Comparison of ENCODE assay signal across 12 cellular contexts in genomic region chr19:19514215-19514633, GRCh38. TPM values are rescaled to one million over a fixed set of nuclear protein-coding genes. Genes with fewer than 3 reads are reported as not detected.
DNase-seq lines count a peak whose midpoint lies in the region; ATAC-seq, FAIRE-seq and TF ChIP-seq lines count a peak whose summit lies in the region.
"Had no signal": no experiment of that assay in that cellular context is flagged by ENCODE, and none has a peak within 500 bp of the region (broad histone marks: within the 10 kb centered on the region; RNA-seq: fewer than 3 reads in every experiment).

No MANE protein-coding gene starts in this region.

- H3K36me3 Mint-ChIP-seq in T-helper 17 cell (ENCODE audit: low read depth) = no peaks in the 10 kb centered on the region
- peaks cover 47% of the 10 kb centered on the region for H3K36me3 Mint-ChIP-seq in stimulated activated effector memory CD8-positive, alpha-beta T cell treated with anti-CD3 and anti-CD28 coated beads, Interleukin-12 subunit alpha, Interleukin-12 subunit beta, amount 100 ng/mL, for 72 hours

- TF ChIP-seq CTCF in coronary artery (IDR thresholded peaks at IDR 0.05) (no peak), right lobe of liver (IDR thresholded peaks at IDR 0.05) (no peak), D721Med (IDR thresholded peaks at IDR 0.05; ENCODE audit: insufficient read depth, missing control alignments) (no peak)

- H3K27ac Mint-ChIP-seq in T-helper 17 cell = peak overlapping the region; percentile 11
- H3K27ac Mint-ChIP-seq in stimulated activated effector memory CD8-positive, alpha-beta T cell treated with anti-CD3 and anti-CD28 coated beads, Interleukin-12 subunit alpha, Interleukin-12 subunit beta, amount 100 ng/mL, for 72 hours = peak overlapping the region; percentile 26

- DNase-seq in T-helper 17 cell (no peak), coronary artery (ENCODE audit: low spot score) (no peak), right lobe of liver (peak; percentile 80 to 84 (median 81)), RKO (ENCODE audit: low spot score) (no peak), MV-4-11 (lab: John Stamatoyannopoulos, UW) (no peak), D721Med (ENCODE audit: insufficient read length, low spot score) (no peak), DMS153 (lab: John Stamatoyannopoulos, UW) (no peak)
- DNase-seq in stimulated activated effector memory CD8-positive, alpha-beta T cell treated with anti-CD3 and anti-CD28 coated beads, Interleukin-12 subunit alpha, Interleukin-12 subunit beta, amount 100 ng/mL, for 72 hours (ENCODE audit: low spot score in 2 of 2) = no peak
- DNase-seq: cortex of kidney, MM.1S had no signal

- WGBS in right lobe of liver (ENCODE audit: insufficient coverage, low coverage, low lambda C conversion rate, missing lambda C conversion rate) = 61% methylated on average over 28 of the region's 42 CpGs

- no peak for FAIRE-seq in D721Med (lab: Jason Lieb, UNC)
- FAIRE-seq: G401.6, keratinocyte had no signal

- ATAC-seq in T-helper 17 cell (no peak), right lobe of liver (peak; percentile 24 to 49 (median 34))
- no peak for ATAC-seq in stimulated activated effector memory CD8-positive, alpha-beta T cell treated with anti-CD3 and anti-CD28 coated beads, Interleukin-12 subunit alpha, Interleukin-12 subunit beta, amount 100 ng/mL, for 72 hours

- H3K4me3 ChIP-seq in coronary artery = peak overlapping the region; percentile 46
- H3K4me3 ChIP-seq in right lobe of liver = no peak overlapping the region

- H3K27me3 ChIP-seq in right lobe of liver = no peaks in the 10 kb centered on the region

- no peak overlapping the region for H3K4me3 Mint-ChIP-seq in T-helper 17 cell
- peak overlapping the region; percentile 39 for H3K4me3 Mint-ChIP-seq in stimulated activated effector memory CD8-positive, alpha-beta T cell treated with anti-CD3 and anti-CD28 coated beads, Interleukin-12 subunit alpha, Interleukin-12 subunit beta, amount 100 ng/mL, for 72 hours

- no peaks in the 10 kb centered on the region for H3K27me3 Mint-ChIP-seq in T-helper 17 cell

- H3K36me3 ChIP-seq in right lobe of liver = no peaks in the 10 kb centered on the region

- H3K9me3 ChIP-seq in T-helper 17 cell (ENCODE audit: control insufficient read depth, low read length, poor library complexity, severe bottlenecking) = no peaks in the 10 kb centered on the region
- H3K9me3 ChIP-seq in right lobe of liver = no peaks in the 10 kb centered on the region

- no peak for TF ChIP-seq POLR2A in right lobe of liver (IDR thresholded peaks at IDR 0.05)

- no peaks in the 10 kb centered on the region for H3K9me3 Mint-ChIP-seq in stimulated activated effector memory CD8-positive, alpha-beta T cell treated with anti-CD3 and anti-CD28 coated beads, Interleukin-12 subunit alpha, Interleukin-12 subunit beta, amount 100 ng/mL, for 72 hours

- peaks cover 5% of the 10 kb centered on the region for H3K4me1 Mint-ChIP-seq in T-helper 17 cell
- peaks cover 3% of the 10 kb centered on the region for H3K4me1 Mint-ChIP-seq in stimulated activated effector memory CD8-positive, alpha-beta T cell treated with anti-CD3 and anti-CD28 coated beads, Interleukin-12 subunit alpha, Interleukin-12 subunit beta, amount 100 ng/mL, for 72 hours

- peaks cover 0 to 14% (median 0%) of the 10 kb centered on the region in 4 donors for H3K4me1 ChIP-seq in right lobe of liver

- no peak overlapping the region for H3K27ac ChIP-seq in coronary artery
- H3K27ac ChIP-seq in right lobe of liver = no peak overlapping the region

- intact Hi-C loops in right lobe of liver (cut with DNase I) = no loop called here

RNA-seq across cellular contexts. Expression of gene TSSK6, which starts 1.1 kb away (rescaled TPM):
- total RNA-seq in T-helper 17 cell (1 to 10 TPM; 3.8 to 3.9 TPM), right lobe of liver (1 to 10 TPM in 4 of 6 experiments, under 1 TPM in 2; 0.53 to 2.9 (median 1.1) TPM)

RNA-seq across cellular contexts. Expression of gene NDUFA13, which starts 1.8 kb away (rescaled TPM):
- total RNA-seq in T-helper 17 cell = 100 to 1,000 TPM; 175 to 195 TPM
- total RNA-seq in right lobe of liver = 100 to 1,000 TPM in 4 of 6 experiments, 10 to 100 TPM in 2; 20.8 to 202 (median 154) TPM

RNA-seq across cellular contexts. Expression of gene YJEFN3, which starts 14.5 kb away (rescaled TPM):
- total RNA-seq in T-helper 17 cell (1 to 10 TPM; 3.0 to 6.1 TPM), right lobe of liver (1 to 10 TPM in 4 of 6 experiments, under 1 TPM in 2; 0.31 to 4.2 (median 1.8) TPM)

RNA-seq across cellular contexts. Expression of gene CILP2, which starts 23.8 kb away (rescaled TPM):
- under 1 TPM; 0.73 to 0.99 TPM for total RNA-seq in T-helper 17 cell
- under 1 TPM in 4 of 6 experiments, not detected in 2; 0.05 to 0.33 (median 0.19) TPM for total RNA-seq in right lobe of liver

Comparison
In these comparisons a context has a peak if more than half of its experiments do, and no peak if none do; other contexts are left out.
1. ATAC-seq: peak in right lobe of liver (4 of 4); none in T-helper 17 cell (single experiment) and stimulated activated effector memory CD8-positive, alpha-beta T cell treated with anti-CD3 and anti-CD28 coated beads, Interleukin-12 subunit alpha, Interleukin-12 subunit beta, amount 100 ng/mL, for 72 hours (single experiment).
2. DNase-seq: peak in right lobe of liver (3 of 3); none in T-helper 17 cell (0 of 3), coronary artery (single experiment), stimulated activated effector memory CD8-positive, alpha-beta T cell treated with anti-CD3 and anti-CD28 coated beads, Interleukin-12 subunit alpha, Interleukin-12 subunit beta, amount 100 ng/mL, for 72 hours (0 of 2), RKO (single experiment), MV-4-11 (single experiment), D721Med (single experiment) and DMS153 (single experiment).